In the genomic region with DNA sequence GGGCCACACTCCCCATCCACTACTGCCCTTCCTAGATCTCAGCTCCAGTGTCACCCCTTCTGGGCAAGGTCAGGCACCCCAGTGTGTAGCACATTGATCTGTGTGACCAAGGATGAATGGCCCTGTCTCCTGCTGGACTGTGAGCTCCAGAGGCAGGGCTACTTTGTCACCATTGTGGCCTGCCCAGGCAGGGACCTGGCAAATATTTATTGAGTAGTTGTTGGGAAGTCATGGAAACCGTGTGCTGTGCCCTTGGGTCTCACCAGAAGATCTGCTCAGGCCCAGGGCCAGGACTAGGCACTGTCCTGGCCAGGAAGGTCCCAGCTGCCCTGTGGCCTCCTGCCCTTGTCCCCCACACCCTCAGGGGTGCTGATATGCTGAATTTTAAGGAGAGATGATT, we compare ENCODE assay signal across 1 cellular context.
A peak's percentile ranks its signal among the peaks of the same experiment; 100 is the strongest.
TF ChIP-seq lines count a peak whose summit lies in the region.

No MANE protein-coding gene starts in this region.

TF ChIP-seq in HepG2, 621 proteins besides CTCF, POLR2A, EP300 and RAD21 (continued from another document and continues in another):
- TF ChIP-seq, protein P1, sequence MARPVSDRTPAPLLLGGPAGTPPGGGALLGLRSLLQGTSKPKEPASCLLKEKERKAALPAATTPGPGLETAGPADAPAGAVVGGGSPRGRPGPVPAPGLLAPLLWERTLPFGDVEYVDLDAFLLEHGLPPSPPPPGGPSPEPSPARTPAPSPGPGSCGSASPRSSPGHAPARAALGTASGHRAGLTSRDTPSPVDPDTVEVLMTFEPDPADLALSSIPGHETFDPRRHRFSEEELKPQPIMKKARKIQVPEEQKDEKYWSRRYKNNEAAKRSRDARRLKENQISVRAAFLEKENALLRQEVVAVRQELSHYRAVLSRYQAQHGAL (CRISPR knock-in tag; IDR thresholded peaks at IDR 0.05; ENCODE audit: not compliant biosample characterization) = no peak
- TF ChIP-seq, protein P2, sequence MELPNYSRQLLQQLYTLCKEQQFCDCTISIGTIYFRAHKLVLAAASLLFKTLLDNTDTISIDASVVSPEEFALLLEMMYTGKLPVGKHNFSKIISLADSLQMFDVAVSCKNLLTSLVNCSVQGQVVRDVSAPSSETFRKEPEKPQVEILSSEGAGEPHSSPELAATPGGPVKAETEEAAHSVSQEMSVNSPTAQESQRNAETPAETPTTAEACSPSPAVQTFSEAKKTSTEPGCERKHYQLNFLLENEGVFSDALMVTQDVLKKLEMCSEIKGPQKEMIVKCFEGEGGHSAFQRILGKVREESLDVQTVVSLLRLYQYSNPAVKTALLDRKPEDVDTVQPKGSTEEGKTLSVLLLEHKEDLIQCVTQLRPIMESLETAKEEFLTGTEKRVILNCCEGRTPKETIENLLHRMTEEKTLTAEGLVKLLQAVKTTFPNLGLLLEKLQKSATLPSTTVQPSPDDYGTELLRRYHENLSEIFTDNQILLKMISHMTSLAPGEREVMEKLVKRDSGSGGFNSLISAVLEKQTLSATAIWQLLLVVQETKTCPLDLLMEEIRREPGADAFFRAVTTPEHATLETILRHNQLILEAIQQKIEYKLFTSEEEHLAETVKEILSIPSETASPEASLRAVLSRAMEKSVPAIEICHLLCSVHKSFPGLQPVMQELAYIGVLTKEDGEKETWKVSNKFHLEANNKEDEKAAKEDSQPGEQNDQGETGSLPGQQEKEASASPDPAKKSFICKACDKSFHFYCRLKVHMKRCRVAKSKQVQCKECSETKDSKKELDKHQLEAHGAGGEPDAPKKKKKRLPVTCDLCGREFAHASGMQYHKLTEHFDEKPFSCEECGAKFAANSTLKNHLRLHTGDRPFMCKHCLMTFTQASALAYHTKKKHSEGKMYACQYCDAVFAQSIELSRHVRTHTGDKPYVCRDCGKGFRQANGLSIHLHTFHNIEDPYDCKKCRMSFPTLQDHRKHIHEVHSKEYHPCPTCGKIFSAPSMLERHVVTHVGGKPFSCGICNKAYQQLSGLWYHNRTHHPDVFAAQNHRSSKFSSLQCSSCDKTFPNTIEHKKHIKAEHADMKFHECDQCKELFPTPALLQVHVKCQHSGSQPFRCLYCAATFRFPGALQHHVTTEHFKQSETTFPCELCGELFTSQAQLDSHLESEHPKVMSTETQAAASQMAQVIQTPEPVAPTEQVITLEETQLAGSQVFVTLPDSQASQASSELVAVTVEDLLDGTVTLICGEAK (IDR thresholded peaks at IDR 0.05) = no peak
- TF ChIP-seq, protein P2 (CRISPR knock-in tag; IDR thresholded peaks at IDR 0.05) = no peak
- TF ChIP-seq ATRX (CRISPR knock-in tag; IDR thresholded peaks at IDR 0.05; ENCODE audit: borderline replicate concordance) (no peak), ZFP36 (IDR thresholded peaks at IDR 0.05; ENCODE audit: borderline replicate concordance, low read depth, low read length, partially characterized antibody) (no peak), NFATC3 (CRISPR knock-in tag; IDR thresholded peaks at IDR 0.05) (no peak), SOX13 (IDR thresholded peaks at IDR 0.05) (no peak), SOX13 (CRISPR knock-in tag; conservative IDR thresholded peaks at IDR 0.05 in 1 of 2, IDR thresholded peaks at IDR 0.05 in 1 of 2) (peak in 1 of 2 experiments; percentile 72; a peak in 2 of 4 replicates), ZSCAN21 (CRISPR knock-in tag; IDR thresholded peaks at IDR 0.05; ENCODE audit: borderline replicate concordance) (no peak), NR3C1 (CRISPR knock-in tag; IDR thresholded peaks at IDR 0.05) (no peak), ZIK1 (CRISPR knock-in tag; IDR thresholded peaks at IDR 0.05; ENCODE audit: borderline replicate concordance, low read depth) (no peak), IRF2 (CRISPR knock-in tag; IDR thresholded peaks at IDR 0.05) (peak; percentile 78), KDM4B (CRISPR knock-in tag; IDR thresholded peaks at IDR 0.05) (no peak), YY1 (IDR thresholded peaks at IDR 0.05; ENCODE audit: insufficient read depth, insufficient replicate concordance, low read depth, low read length) (peak; percentile 49), NFKB2 (CRISPR knock-in tag; IDR thresholded peaks at IDR 0.05; ENCODE audit: borderline replicate concordance) (no peak), RBFOX2 (IDR thresholded peaks at IDR 0.05; ENCODE audit: low read depth, low read length) (no peak), ZBTB21 (CRISPR knock-in tag; IDR thresholded peaks at IDR 0.05) (no peak), ZNF629 (CRISPR knock-in tag; conservative IDR thresholded peaks at IDR 0.05) (peak; percentile 39; the same call in 1 of the 2 replicates), ZNF546 (CRISPR knock-in tag; conservative IDR thresholded peaks at IDR 0.05) (no peak), ZNF296 (CRISPR knock-in tag; conservative IDR thresholded peaks at IDR 0.05) (0 out of 2 replicates have a peak, but pooled peaks have one; percentile 43), FLYWCH1 (CRISPR knock-in tag; IDR thresholded peaks at IDR 0.05) (no peak), YEATS4 (CRISPR knock-in tag; IDR thresholded peaks at IDR 0.05; ENCODE audit: borderline replicate concordance) (no peak), JUN (CRISPR knock-in tag; IDR thresholded peaks at IDR 0.05) (no peak), ZMYM3 (CRISPR knock-in tag; IDR thresholded peaks at IDR 0.05) (peak; percentile 63; the same call in 1 of the 2 replicates), ZSCAN22 (CRISPR knock-in tag; IDR thresholded peaks at IDR 0.05) (no peak), ZNF44 (CRISPR knock-in tag; IDR thresholded peaks at IDR 0.05) (no peak; the same call in 1 of the 2 replicates), KDM5B (CRISPR knock-in tag; IDR thresholded peaks at IDR 0.05; ENCODE audit: borderline replicate concordance) (no peak), ZNF260 (CRISPR knock-in tag; IDR thresholded peaks at IDR 0.05; ENCODE audit: borderline replicate concordance, low read depth) (no peak), ZFAT (CRISPR knock-in tag; conservative IDR thresholded peaks at IDR 0.05) (no peak), GABPB1 (CRISPR knock-in tag; IDR thresholded peaks at IDR 0.05) (no peak), ISL2 (CRISPR knock-in tag; IDR thresholded peaks at IDR 0.05) (no peak), FOXO1 (CRISPR knock-in tag; IDR thresholded peaks at IDR 0.05) (peak; percentile 67; the same call in 1 of the 2 replicates), ZNF780A (CRISPR knock-in tag; IDR thresholded peaks at IDR 0.05) (no peak), TBX3 (IDR thresholded peaks at IDR 0.05; ENCODE audit: borderline replicate concordance) (peak; percentile 68; the same call in 1 of the 2 replicates), ZNF607 (CRISPR knock-in tag; IDR thresholded peaks at IDR 0.05; ENCODE audit: borderline replicate concordance) (no peak), ZNF446 (CRISPR knock-in tag; IDR thresholded peaks at IDR 0.05) (no peak)
- TF ChIP-seq, protein P3, sequence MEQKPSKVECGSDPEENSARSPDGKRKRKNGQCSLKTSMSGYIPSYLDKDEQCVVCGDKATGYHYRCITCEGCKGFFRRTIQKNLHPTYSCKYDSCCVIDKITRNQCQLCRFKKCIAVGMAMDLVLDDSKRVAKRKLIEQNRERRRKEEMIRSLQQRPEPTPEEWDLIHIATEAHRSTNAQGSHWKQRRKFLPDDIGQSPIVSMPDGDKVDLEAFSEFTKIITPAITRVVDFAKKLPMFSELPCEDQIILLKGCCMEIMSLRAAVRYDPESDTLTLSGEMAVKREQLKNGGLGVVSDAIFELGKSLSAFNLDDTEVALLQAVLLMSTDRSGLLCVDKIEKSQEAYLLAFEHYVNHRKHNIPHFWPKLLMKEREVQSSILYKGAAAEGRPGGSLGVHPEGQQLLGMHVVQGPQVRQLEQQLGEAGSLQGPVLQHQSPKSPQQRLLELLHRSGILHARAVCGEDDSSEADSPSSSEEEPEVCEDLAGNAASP (CRISPR knock-in tag; IDR thresholded peaks at IDR 0.05; ENCODE audit: borderline replicate concordance) = peak; percentile 70; the same call in 1 of the 2 replicates
- TF ChIP-seq, protein P4, sequence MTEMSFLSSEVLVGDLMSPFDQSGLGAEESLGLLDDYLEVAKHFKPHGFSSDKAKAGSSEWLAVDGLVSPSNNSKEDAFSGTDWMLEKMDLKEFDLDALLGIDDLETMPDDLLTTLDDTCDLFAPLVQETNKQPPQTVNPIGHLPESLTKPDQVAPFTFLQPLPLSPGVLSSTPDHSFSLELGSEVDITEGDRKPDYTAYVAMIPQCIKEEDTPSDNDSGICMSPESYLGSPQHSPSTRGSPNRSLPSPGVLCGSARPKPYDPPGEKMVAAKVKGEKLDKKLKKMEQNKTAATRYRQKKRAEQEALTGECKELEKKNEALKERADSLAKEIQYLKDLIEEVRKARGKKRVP (CRISPR knock-in tag; IDR thresholded peaks at IDR 0.05) = no peak
- TF ChIP-seq, protein P5, sequence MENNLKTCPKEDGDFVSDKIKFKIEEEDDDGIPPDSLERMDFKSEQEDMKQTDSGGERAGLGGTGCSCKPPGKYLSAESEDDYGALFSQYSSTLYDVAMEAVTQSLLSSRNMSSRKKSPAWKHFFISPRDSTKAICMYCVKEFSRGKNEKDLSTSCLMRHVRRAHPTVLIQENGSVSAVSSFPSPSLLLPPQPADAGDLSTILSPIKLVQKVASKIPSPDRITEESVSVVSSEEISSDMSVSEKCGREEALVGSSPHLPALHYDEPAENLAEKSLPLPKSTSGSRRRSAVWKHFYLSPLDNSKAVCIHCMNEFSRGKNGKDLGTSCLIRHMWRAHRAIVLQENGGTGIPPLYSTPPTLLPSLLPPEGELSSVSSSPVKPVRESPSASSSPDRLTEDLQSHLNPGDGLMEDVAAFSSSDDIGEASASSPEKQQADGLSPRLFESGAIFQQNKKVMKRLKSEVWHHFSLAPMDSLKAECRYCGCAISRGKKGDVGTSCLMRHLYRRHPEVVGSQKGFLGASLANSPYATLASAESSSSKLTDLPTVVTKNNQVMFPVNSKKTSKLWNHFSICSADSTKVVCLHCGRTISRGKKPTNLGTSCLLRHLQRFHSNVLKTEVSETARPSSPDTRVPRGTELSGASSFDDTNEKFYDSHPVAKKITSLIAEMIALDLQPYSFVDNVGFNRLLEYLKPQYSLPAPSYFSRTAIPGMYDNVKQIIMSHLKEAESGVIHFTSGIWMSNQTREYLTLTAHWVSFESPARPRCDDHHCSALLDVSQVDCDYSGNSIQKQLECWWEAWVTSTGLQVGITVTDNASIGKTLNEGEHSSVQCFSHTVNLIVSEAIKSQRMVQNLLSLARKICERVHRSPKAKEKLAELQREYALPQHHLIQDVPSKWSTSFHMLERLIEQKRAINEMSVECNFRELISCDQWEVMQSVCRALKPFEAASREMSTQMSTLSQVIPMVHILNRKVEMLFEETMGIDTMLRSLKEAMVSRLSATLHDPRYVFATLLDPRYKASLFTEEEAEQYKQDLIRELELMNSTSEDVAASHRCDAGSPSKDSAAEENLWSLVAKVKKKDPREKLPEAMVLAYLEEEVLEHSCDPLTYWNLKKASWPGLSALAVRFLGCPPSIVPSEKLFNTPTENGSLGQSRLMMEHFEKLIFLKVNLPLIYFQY (CRISPR knock-in tag; IDR thresholded peaks at IDR 0.05; ENCODE audit: borderline replicate concordance) = peak; percentile 62; the same call in 1 of the 2 replicates
- TF ChIP-seq, protein P6, sequence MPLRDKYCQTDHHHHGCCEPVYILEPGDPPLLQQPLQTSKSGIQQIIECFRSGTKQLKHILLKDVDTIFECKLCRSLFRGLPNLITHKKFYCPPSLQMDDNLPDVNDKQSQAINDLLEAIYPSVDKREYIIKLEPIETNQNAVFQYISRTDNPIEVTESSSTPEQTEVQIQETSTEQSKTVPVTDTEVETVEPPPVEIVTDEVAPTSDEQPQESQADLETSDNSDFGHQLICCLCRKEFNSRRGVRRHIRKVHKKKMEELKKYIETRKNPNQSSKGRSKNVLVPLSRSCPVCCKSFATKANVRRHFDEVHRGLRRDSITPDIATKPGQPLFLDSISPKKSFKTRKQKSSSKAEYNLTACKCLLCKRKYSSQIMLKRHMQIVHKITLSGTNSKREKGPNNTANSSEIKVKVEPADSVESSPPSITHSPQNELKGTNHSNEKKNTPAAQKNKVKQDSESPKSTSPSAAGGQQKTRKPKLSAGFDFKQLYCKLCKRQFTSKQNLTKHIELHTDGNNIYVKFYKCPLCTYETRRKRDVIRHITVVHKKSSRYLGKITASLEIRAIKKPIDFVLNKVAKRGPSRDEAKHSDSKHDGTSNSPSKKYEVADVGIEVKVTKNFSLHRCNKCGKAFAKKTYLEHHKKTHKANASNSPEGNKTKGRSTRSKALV (CRISPR knock-in tag; IDR thresholded peaks at IDR 0.05) = no peak
- TF ChIP-seq, protein P7, sequence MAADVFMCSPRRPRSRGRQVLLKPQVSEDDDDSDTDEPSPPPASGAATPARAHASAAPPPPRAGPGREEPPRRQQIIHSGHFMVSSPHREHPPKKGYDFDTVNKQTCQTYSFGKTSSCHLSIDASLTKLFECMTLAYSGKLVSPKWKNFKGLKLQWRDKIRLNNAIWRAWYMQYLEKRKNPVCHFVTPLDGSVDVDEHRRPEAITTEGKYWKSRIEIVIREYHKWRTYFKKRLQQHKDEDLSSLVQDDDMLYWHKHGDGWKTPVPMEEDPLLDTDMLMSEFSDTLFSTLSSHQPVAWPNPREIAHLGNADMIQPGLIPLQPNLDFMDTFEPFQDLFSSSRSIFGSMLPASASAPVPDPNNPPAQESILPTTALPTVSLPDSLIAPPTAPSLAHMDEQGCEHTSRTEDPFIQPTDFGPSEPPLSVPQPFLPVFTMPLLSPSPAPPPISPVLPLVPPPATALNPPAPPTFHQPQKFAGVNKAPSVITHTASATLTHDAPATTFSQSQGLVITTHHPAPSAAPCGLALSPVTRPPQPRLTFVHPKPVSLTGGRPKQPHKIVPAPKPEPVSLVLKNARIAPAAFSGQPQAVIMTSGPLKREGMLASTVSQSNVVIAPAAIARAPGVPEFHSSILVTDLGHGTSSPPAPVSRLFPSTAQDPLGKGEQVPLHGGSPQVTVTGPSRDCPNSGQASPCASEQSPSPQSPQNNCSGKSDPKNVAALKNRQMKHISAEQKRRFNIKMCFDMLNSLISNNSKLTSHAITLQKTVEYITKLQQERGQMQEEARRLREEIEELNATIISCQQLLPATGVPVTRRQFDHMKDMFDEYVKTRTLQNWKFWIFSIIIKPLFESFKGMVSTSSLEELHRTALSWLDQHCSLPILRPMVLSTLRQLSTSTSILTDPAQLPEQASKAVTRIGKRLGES (CRISPR knock-in tag; IDR thresholded peaks at IDR 0.05; ENCODE audit: borderline replicate concordance) = no peak
